In the genomic region with DNA sequence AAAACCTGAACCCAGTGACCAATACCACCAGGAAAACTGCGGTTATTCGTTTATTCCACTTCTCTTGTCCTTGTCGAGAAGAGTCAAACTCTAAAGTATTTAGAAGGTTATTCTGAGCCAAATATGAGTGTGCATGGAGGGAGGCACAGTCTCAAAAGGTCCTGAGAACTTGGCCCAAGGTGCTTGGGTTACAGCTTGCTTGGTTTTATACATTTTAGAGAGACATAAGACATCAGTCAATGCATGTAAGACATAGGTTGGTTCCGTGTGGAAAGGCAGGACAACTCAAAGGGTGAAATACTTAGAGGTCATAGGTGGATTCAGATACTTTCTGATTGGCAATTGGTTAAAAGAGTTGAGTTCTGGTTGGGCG, we compare ENCODE assay signal across 1 cellular context.
TF ChIP-seq lines count a peak whose summit lies in the region.

No MANE protein-coding gene starts in this region.

TF ChIP-seq in GM12878, 131 proteins besides CTCF, POLR2A, EP300 and RAD21 (continued from another document):
- TF ChIP-seq, protein P1, sequence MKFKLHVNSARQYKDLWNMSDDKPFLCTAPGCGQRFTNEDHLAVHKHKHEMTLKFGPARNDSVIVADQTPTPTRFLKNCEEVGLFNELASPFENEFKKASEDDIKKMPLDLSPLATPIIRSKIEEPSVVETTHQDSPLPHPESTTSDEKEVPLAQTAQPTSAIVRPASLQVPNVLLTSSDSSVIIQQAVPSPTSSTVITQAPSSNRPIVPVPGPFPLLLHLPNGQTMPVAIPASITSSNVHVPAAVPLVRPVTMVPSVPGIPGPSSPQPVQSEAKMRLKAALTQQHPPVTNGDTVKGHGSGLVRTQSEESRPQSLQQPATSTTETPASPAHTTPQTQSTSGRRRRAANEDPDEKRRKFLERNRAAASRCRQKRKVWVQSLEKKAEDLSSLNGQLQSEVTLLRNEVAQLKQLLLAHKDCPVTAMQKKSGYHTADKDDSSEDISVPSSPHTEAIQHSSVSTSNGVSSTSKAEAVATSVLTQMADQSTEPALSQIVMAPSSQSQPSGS (IDR thresholded peaks at IDR 0.05; ENCODE audit: low read length): no peak
- TF ChIP-seq TCF7 (IDR thresholded peaks at IDR 0.05; ENCODE audit: borderline replicate concordance): no peak
- TF ChIP-seq, protein P2, sequence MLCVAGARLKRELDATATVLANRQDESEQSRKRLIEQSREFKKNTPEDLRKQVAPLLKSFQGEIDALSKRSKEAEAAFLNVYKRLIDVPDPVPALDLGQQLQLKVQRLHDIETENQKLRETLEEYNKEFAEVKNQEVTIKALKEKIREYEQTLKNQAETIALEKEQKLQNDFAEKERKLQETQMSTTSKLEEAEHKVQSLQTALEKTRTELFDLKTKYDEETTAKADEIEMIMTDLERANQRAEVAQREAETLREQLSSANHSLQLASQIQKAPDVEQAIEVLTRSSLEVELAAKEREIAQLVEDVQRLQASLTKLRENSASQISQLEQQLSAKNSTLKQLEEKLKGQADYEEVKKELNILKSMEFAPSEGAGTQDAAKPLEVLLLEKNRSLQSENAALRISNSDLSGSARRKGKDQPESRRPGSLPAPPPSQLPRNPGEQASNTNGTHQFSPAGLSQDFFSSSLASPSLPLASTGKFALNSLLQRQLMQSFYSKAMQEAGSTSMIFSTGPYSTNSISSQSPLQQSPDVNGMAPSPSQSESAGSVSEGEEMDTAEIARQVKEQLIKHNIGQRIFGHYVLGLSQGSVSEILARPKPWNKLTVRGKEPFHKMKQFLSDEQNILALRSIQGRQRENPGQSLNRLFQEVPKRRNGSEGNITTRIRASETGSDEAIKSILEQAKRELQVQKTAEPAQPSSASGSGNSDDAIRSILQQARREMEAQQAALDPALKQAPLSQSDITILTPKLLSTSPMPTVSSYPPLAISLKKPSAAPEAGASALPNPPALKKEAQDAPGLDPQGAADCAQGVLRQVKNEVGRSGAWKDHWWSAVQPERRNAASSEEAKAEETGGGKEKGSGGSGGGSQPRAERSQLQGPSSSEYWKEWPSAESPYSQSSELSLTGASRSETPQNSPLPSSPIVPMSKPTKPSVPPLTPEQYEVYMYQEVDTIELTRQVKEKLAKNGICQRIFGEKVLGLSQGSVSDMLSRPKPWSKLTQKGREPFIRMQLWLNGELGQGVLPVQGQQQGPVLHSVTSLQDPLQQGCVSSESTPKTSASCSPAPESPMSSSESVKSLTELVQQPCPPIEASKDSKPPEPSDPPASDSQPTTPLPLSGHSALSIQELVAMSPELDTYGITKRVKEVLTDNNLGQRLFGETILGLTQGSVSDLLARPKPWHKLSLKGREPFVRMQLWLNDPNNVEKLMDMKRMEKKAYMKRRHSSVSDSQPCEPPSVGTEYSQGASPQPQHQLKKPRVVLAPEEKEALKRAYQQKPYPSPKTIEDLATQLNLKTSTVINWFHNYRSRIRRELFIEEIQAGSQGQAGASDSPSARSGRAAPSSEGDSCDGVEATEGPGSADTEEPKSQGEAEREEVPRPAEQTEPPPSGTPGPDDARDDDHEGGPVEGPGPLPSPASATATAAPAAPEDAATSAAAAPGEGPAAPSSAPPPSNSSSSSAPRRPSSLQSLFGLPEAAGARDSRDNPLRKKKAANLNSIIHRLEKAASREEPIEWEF (IDR thresholded peaks at IDR 0.05; ENCODE audit: insufficient replicate concordance, low read depth, low read length): no peak
- TF ChIP-seq, protein P3, sequence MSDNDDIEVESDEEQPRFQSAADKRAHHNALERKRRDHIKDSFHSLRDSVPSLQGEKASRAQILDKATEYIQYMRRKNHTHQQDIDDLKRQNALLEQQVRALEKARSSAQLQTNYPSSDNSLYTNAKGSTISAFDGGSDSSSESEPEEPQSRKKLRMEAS (IDR thresholded peaks at IDR 0.05; ENCODE audit: low read depth, low read length): no peak
TF ChIP-seq in GM12878: peak in this region for 0.
